1 cellular context compared by ENCODE assay signal in the genomic region with DNA sequence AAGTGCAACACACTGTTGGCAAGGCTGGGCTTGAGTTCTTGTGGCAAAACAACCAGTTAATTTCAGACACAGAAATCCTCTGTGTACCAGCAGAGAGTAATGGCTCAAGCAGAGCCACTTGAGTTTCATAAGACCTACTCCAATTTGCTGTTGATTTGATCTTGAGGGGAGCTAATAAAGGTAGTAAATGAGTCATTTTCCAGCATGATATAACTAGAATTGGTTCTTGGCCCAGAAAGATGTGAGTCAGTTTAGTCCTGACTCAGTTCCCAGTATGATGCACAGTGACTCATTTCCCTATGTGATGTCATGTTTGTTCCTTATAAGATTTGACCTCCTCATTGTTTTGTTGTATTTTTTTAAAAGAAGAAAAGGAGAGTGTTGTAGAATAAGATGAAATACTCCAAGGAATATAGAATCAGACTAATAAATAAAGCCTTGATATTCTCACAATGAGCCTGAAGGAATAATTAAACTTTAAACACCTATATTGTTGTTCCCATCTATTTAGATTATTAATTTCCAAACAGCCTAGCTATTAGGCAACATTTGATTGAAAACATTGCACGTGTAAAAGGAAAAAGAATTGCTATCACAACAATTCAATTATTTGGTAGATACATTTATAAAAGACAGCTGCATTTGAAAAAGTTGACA.
TF ChIP-seq lines count a peak whose summit lies in the region.

No MANE protein-coding gene starts in this region.

TF ChIP-seq in SK-N-SH, 30 proteins besides CTCF, POLR2A, EP300 and RAD21 (continued from another document):
- TF ChIP-seq, protein P1, sequence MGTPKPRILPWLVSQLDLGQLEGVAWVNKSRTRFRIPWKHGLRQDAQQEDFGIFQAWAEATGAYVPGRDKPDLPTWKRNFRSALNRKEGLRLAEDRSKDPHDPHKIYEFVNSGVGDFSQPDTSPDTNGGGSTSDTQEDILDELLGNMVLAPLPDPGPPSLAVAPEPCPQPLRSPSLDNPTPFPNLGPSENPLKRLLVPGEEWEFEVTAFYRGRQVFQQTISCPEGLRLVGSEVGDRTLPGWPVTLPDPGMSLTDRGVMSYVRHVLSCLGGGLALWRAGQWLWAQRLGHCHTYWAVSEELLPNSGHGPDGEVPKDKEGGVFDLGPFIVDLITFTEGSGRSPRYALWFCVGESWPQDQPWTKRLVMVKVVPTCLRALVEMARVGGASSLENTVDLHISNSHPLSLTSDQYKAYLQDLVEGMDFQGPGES (IDR thresholded peaks at IDR 0.05; ENCODE audit: low read depth, low read length), result no peak
- TF ChIP-seq, protein P2, sequence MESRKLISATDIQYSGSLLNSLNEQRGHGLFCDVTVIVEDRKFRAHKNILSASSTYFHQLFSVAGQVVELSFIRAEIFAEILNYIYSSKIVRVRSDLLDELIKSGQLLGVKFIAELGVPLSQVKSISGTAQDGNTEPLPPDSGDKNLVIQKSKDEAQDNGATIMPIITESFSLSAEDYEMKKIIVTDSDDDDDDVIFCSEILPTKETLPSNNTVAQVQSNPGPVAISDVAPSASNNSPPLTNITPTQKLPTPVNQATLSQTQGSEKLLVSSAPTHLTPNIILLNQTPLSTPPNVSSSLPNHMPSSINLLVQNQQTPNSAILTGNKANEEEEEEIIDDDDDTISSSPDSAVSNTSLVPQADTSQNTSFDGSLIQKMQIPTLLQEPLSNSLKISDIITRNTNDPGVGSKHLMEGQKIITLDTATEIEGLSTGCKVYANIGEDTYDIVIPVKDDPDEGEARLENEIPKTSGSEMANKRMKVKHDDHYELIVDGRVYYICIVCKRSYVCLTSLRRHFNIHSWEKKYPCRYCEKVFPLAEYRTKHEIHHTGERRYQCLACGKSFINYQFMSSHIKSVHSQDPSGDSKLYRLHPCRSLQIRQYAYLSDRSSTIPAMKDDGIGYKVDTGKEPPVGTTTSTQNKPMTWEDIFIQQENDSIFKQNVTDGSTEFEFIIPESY (IDR thresholded peaks at IDR 0.05; ENCODE audit: borderline replicate concordance, low read depth), result peak; percentile 87
- TF ChIP-seq, protein P3, sequence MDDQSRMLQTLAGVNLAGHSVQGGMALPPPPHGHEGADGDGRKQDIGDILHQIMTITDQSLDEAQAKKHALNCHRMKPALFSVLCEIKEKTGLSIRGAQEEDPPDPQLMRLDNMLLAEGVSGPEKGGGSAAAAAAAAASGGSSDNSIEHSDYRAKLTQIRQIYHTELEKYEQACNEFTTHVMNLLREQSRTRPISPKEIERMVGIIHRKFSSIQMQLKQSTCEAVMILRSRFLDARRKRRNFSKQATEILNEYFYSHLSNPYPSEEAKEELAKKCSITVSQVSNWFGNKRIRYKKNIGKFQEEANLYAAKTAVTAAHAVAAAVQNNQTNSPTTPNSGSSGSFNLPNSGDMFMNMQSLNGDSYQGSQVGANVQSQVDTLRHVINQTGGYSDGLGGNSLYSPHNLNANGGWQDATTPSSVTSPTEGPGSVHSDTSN (IDR thresholded peaks at IDR 0.05), result peak; percentile 84
- TF ChIP-seq GATA2 (CRISPR knock-in tag; IDR thresholded peaks at IDR 0.05) (no peak), MEF2A (IDR thresholded peaks at IDR 0.05; ENCODE audit: borderline replicate concordance, low read depth) (peak; percentile 73; the same call in 1 of the 2 replicates), FOXJ3 (CRISPR knock-in tag; IDR thresholded peaks at IDR 0.05) (no peak), TCF12 (IDR thresholded peaks at IDR 0.05) (peak; percentile 98), JUND (IDR thresholded peaks at IDR 0.05) (peak; percentile 100)
- TF ChIP-seq, protein P4, sequence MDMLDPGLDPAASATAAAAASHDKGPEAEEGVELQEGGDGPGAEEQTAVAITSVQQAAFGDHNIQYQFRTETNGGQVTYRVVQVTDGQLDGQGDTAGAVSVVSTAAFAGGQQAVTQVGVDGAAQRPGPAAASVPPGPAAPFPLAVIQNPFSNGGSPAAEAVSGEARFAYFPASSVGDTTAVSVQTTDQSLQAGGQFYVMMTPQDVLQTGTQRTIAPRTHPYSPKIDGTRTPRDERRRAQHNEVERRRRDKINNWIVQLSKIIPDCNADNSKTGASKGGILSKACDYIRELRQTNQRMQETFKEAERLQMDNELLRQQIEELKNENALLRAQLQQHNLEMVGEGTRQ (IDR thresholded peaks at IDR 0.05; ENCODE audit: borderline replicate concordance, low read depth, low read length), result no peak
